In the genomic region with DNA sequence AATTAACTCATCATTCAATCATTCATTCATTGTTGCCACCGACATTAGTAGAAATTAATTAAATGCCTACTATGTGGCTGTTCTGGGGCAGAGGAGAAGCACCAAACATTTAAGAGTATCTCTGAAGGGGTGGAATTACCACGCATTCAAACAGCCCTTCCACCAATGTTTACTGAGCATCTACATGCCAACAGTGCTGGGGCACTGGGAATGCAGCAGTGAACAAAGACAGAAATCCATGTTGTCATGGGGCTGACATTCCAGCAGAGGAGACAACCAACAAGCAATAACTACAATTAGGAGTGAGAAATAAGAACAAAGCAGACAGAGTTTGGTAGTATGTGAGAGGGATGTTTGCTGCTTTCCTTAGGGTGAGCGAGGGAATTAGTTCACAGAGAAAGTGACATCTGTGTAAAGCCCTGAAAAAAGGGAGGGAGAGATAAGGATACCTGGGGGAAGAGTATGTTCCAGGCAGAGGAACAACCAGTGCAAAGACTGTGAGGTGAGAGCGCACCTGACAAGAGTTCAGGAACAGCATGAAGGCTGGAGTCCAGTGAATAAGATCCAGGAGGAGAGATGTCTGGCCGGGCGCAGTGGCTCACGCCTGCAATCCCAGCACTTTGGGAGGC, we compare ENCODE assay signal across 17 cellular contexts. TPM values are rescaled to one million over a fixed set of nuclear protein-coding genes. Genes with fewer than 3 reads are reported as not detected.
DNase-seq lines count a peak whose midpoint lies in the region; ATAC-seq, FAIRE-seq and TF ChIP-seq lines count a peak whose summit lies in the region.
"Had no signal": no experiment of that assay in that cellular context is flagged by ENCODE, and none has a peak within 500 bp of the region (broad histone marks: within the 10 kb centered on the region; RNA-seq: fewer than 3 reads in every experiment).

No MANE protein-coding gene starts in this region.

- no peak overlapping the region for H3K9ac ChIP-seq in astrocyte (ENCODE audit: low read length)

- DNase-seq in T-helper 2 cell treated with Interferon-gamma antibody and Interleukin-4, amounts not matched to agents 5 μg/mL and 100 μg/mL, for 36 hours (ENCODE audit: low spot score): no peak
- DNase-seq in T-helper 2 cell (no peak), astrocyte (ENCODE audit: low read depth) (no peak)
- DNase-seq: activated CD4-positive, CD25-positive, alpha-beta regulatory T cell treated with anti-CD3 and anti-CD28 coated beads, Interleukin-2, amount 50 U/mL, for 72 hours; DMS79 treated with DMSO at 0.1 percent for 48 hours; heart right ventricle; NCI-H2029; NK-92 treated with Interleukin-12 subunit alpha and Interleukin-12 subunit beta, amount 100 ng/mL, for 24 hours; occipital lobe; transverse colon had no signal

- no peak overlapping the region for H3K27ac ChIP-seq in astrocyte (ENCODE audit: low read depth, low read length)

- H3K9me3 ChIP-seq in astrocyte (ENCODE audit: insufficient read depth, low read depth, low read length): no peaks in the 10 kb centered on the region
- H3K9me3 ChIP-seq: heart right ventricle, transverse colon had no signal

- H3K4me1 Mint-ChIP-seq in T-helper 2 cell treated with Interferon-gamma antibody and Interleukin-4, amounts not matched to agents 5 μg/mL and 100 μg/mL, for 36 hours (ENCODE audit: low read depth): peaks cover 23% of the 10 kb centered on the region
- H3K4me1 Mint-ChIP-seq in IgD-negative memory B cell: peaks cover 21 to 25% (median 25%) of the 10 kb centered on the region in 3 donors
- H3K4me1 Mint-ChIP-seq in astrocyte (ENCODE audit: low read depth, unreplicated experiment): peaks cover 17% of the 10 kb centered on the region
- peaks cover 41% of the 10 kb centered on the region for H3K4me1 Mint-ChIP-seq in nephron

- FAIRE-seq in astrocyte (lab: Jason Lieb, UNC): no peak
- FAIRE-seq: GM19239 had no signal

- no peaks in the 10 kb centered on the region for H3K36me3 ChIP-seq in astrocyte (ENCODE audit: insufficient read depth, low read length)
- H3K36me3 ChIP-seq: heart right ventricle, transverse colon had no signal

- H3K4me3 Mint-ChIP-seq in T-helper 2 cell treated with Interferon-gamma antibody and Interleukin-4, amounts not matched to agents 5 μg/mL and 100 μg/mL, for 36 hours: peak overlapping the region; percentile 68
- peak overlapping the region; percentile 43 to 99 (median 62) for H3K4me3 Mint-ChIP-seq in IgD-negative memory B cell
- peak overlapping the region; percentile 56 for H3K4me3 Mint-ChIP-seq in astrocyte (ENCODE audit: unreplicated experiment)
- H3K4me3 Mint-ChIP-seq in nephron: peak overlapping the region; percentile 73 to 80 (median 77)

- H2AFZ ChIP-seq in astrocyte (ENCODE audit: low read depth, low read length): peak overlapping the region; percentile 47

- H4K20me1 ChIP-seq in astrocyte (ENCODE audit: insufficient read depth, low read length): peaks cover 29% of the 10 kb centered on the region

- ATAC-seq in GM21526 (IDR thresholded peaks at IDR 0.05; ENCODE audit: low FRiP score, unreplicated experiment): no peak
- no peak for ATAC-seq in GM18907 (IDR thresholded peaks at IDR 0.05; ENCODE audit: unreplicated experiment)
- ATAC-seq in GM21717 (IDR thresholded peaks at IDR 0.05; ENCODE audit: unreplicated experiment): no peak
- ATAC-seq: heart right ventricle had no signal

- H3K79me2 ChIP-seq in astrocyte (ENCODE audit: insufficient read depth, low read length): peaks cover 35% of the 10 kb centered on the region

- H3K4me2 ChIP-seq in astrocyte (ENCODE audit: low read length): no peak overlapping the region

- H3K27me3 ChIP-seq in astrocyte (ENCODE audit: insufficient read depth, low read length): no peaks in the 10 kb centered on the region

- H3K4me1 ChIP-seq in astrocyte (ENCODE audit: insufficient read depth, low read length): peaks cover 17% of the 10 kb centered on the region

- H3K27me3 Mint-ChIP-seq in T-helper 2 cell treated with Interferon-gamma antibody and Interleukin-4, amounts not matched to agents 5 μg/mL and 100 μg/mL, for 36 hours (ENCODE audit: low read depth): peaks cover 3% of the 10 kb centered on the region
- H3K27me3 Mint-ChIP-seq in IgD-negative memory B cell (peaks cover 1% of the 10 kb centered on the region), astrocyte (ENCODE audit: low read depth, unreplicated experiment) (peaks cover 2% of the 10 kb centered on the region), nephron (ENCODE audit: low read depth) (peaks cover 7% of the 10 kb centered on the region)

- H3K27ac Mint-ChIP-seq in T-helper 2 cell treated with Interferon-gamma antibody and Interleukin-4, amounts not matched to agents 5 μg/mL and 100 μg/mL, for 36 hours: peak overlapping the region; percentile 11
- H3K27ac Mint-ChIP-seq in IgD-negative memory B cell (peak overlapping the region; percentile 40 to 92 (median 74)), astrocyte (ENCODE audit: unreplicated experiment) (no peak overlapping the region), nephron (peak overlapping the region; percentile 16 to 49 (median 44))

- H3K36me3 Mint-ChIP-seq in T-helper 2 cell treated with Interferon-gamma antibody and Interleukin-4, amounts not matched to agents 5 μg/mL and 100 μg/mL, for 36 hours (ENCODE audit: low read depth): peaks cover 1% of the 10 kb centered on the region
- H3K36me3 Mint-ChIP-seq in IgD-negative memory B cell (peaks cover 2% of the 10 kb centered on the region), astrocyte (ENCODE audit: low read depth, unreplicated experiment) (no peaks in the 10 kb centered on the region), nephron (ENCODE audit: low read depth) (no peaks in the 10 kb centered on the region)

- no peaks in the 10 kb centered on the region for H3K9me3 Mint-ChIP-seq in T-helper 2 cell treated with Interferon-gamma antibody and Interleukin-4, amounts not matched to agents 5 μg/mL and 100 μg/mL, for 36 hours
- no peaks in the 10 kb centered on the region for H3K9me3 Mint-ChIP-seq in IgD-negative memory B cell
- H3K9me3 Mint-ChIP-seq in astrocyte (ENCODE audit: unreplicated experiment): peaks cover 1% of the 10 kb centered on the region
- H3K9me3 Mint-ChIP-seq in nephron: no peaks in the 10 kb centered on the region

- H3K4me3 ChIP-seq in astrocyte (ENCODE audit: insufficient read depth, low read depth, low read length): no peak overlapping the region

- TF ChIP-seq CTCF in astrocyte (IDR thresholded peaks at IDR 0.05; ENCODE audit: insufficient read depth, low read depth, low read length): no peak
- TF ChIP-seq CTCF in nephron (IDR thresholded peaks at IDR 0.05; ENCODE audit: unreplicated experiment in 3 of 3): no peak

RNA-seq across cellular contexts. Expression of gene PAK4, which starts 1.3 kb away (rescaled TPM):
- polyA plus RNA-seq in IgD-negative memory B cell: 3.7 TPM
- total RNA-seq in astrocyte: 48.0 and 51.1 TPM in 2 replicates

RNA-seq across cellular contexts. Expression of gene ACP7, which starts 40.1 kb away (rescaled TPM):
- polyA plus RNA-seq in IgD-negative memory B cell: not detected
- total RNA-seq in astrocyte: not detected in 2 replicates
- total RNA-seq: chondrocyte, heart right ventricle, occipital lobe, transverse colon had no signal
- polyA plus RNA-seq: heart right ventricle had no signal
